24 cellular contexts compared by ENCODE assay signal in the genomic region with DNA sequence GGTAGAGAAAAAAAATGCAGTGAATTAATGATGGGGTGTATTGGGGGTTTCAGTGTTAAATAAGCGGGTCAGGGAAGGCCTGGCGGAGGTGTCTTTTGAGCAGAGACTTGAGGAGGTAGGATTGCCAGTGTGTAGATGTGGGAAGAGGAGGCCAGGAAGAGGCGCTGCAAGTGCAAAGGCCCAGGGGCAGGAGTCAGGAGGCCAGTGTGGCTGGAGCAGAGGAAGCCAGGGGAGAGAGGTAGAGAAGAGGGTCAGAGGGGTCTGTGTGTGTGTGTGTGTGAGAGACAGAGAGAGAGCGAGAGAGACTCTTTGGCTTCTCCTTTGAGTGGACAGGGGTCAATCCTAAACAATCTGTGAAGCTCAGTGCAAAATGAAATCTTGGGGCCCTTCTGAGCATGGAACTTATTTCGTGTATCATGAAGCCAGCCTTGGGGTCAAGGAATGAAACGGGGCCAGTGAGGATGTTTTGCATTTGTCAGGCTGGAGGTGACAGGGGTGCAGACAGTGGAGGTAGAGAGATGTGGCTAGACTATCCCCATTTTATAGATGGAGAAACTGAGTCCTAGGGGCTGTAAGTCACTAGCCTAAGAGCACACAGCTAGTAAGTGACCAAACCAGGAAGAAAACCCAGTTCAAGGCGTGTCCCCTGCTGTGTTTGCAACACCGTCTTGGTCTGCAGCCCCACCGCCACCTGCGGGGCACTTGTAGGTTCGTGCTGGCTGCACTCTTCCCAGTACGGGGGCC. TPM values are rescaled to one million over a fixed set of nuclear protein-coding genes. Genes with fewer than 3 reads are reported as not detected.
A peak's percentile ranks its signal among the peaks of the same experiment; 100 is the strongest.
DNase-seq lines count a peak whose midpoint lies in the region; ATAC-seq and TF ChIP-seq lines count a peak whose summit lies in the region.
"Had no signal": no experiment of that assay in that cellular context is flagged by ENCODE, and none has a peak within 500 bp of the region (broad histone marks: within the 10 kb centered on the region; RNA-seq: fewer than 3 reads in every experiment).

No MANE protein-coding gene starts in this region.

- H3K4ac ChIP-seq in mesendoderm (ENCODE audit: low read depth, low read length), result no peak overlapping the region

- no peaks in the 10 kb centered on the region for H3K79me2 ChIP-seq in mesendoderm (ENCODE audit: control insufficient read depth, insufficient read depth, low read length)

- H3K18ac ChIP-seq in mesendoderm (ENCODE audit: low read length), result no peak overlapping the region

- H3K9me3 Mint-ChIP-seq in activated naive CD8-positive, alpha-beta T cell treated with anti-CD3 and anti-CD28 coated beads, Interleukin-2, amount 10 ng/mL, durations not matched to agents 7 days and 5 days, result no peaks in the 10 kb centered on the region
- no peaks in the 10 kb centered on the region for H3K9me3 Mint-ChIP-seq in activated naive CD8-positive, alpha-beta T cell treated with anti-CD3 and anti-CD28 coated beads, Interleukin-2, amount 50 U/mL, for 24 hours
- no peaks in the 10 kb centered on the region for H3K9me3 Mint-ChIP-seq in activated T-helper 1 cell treated with anti-CD3 and anti-CD28 coated beads, Interleukin-12 subunit alpha, Interleukin-12 subunit beta, Interleukin-2, Interleukin-4 antibody, amounts not matched to agents 30 ng/mL and 10 ng/mL and 1 ng/mL, durations not matched to agents 14 hours and 24 hours and 36 hours
- H3K9me3 Mint-ChIP-seq: CD8-positive, alpha-beta T cell; IgD-negative memory B cell had no signal

- H3K36me3 Mint-ChIP-seq in activated naive CD8-positive, alpha-beta T cell treated with anti-CD3 and anti-CD28 coated beads, Interleukin-2, amount 10 ng/mL, durations not matched to agents 7 days and 5 days, result no peaks in the 10 kb centered on the region
- no peaks in the 10 kb centered on the region for H3K36me3 Mint-ChIP-seq in activated naive CD8-positive, alpha-beta T cell treated with anti-CD3 and anti-CD28 coated beads, Interleukin-2, amount 50 U/mL, for 24 hours (ENCODE audit: low read depth)
- H3K36me3 Mint-ChIP-seq in activated T-helper 1 cell treated with anti-CD3 and anti-CD28 coated beads, Interleukin-12 subunit alpha, Interleukin-12 subunit beta, Interleukin-2, Interleukin-4 antibody, amounts not matched to agents 30 ng/mL and 10 ng/mL and 1 ng/mL, durations not matched to agents 14 hours and 24 hours and 36 hours (ENCODE audit: low read depth), result no peaks in the 10 kb centered on the region
- H3K36me3 Mint-ChIP-seq: CD8-positive, alpha-beta T cell; IgD-negative memory B cell had no signal

- no peak overlapping the region for H3K4me3 Mint-ChIP-seq in activated naive CD8-positive, alpha-beta T cell treated with anti-CD3 and anti-CD28 coated beads, Interleukin-2, amount 10 ng/mL, durations not matched to agents 7 days and 5 days
- H3K4me3 Mint-ChIP-seq in activated naive CD8-positive, alpha-beta T cell treated with anti-CD3 and anti-CD28 coated beads, Interleukin-2, amount 50 U/mL, for 24 hours, result no peak overlapping the region
- no peak overlapping the region for H3K4me3 Mint-ChIP-seq in activated T-helper 1 cell treated with anti-CD3 and anti-CD28 coated beads, Interleukin-12 subunit alpha, Interleukin-12 subunit beta, Interleukin-2, Interleukin-4 antibody, amounts not matched to agents 30 ng/mL and 10 ng/mL and 1 ng/mL, durations not matched to agents 14 hours and 24 hours and 36 hours
- H3K4me3 Mint-ChIP-seq: CD8-positive, alpha-beta T cell had no signal

- peak overlapping the region; percentile 8 for H3K27ac Mint-ChIP-seq in activated naive CD8-positive, alpha-beta T cell treated with anti-CD3 and anti-CD28 coated beads, Interleukin-2, amount 10 ng/mL, durations not matched to agents 7 days and 5 days
- H3K27ac Mint-ChIP-seq in activated naive CD8-positive, alpha-beta T cell treated with anti-CD3 and anti-CD28 coated beads, Interleukin-2, amount 50 U/mL, for 24 hours, result no peak overlapping the region
- H3K27ac Mint-ChIP-seq in activated T-helper 1 cell treated with anti-CD3 and anti-CD28 coated beads, Interleukin-12 subunit alpha, Interleukin-12 subunit beta, Interleukin-2, Interleukin-4 antibody, amounts not matched to agents 30 ng/mL and 10 ng/mL and 1 ng/mL, durations not matched to agents 14 hours and 24 hours and 36 hours, result no peak overlapping the region
- H3K27ac Mint-ChIP-seq: CD8-positive, alpha-beta T cell had no signal

- no peak overlapping the region for H2BK5ac ChIP-seq in mesendoderm (ENCODE audit: low read length)

- no peak for TF ChIP-seq POLR2A in thyroid gland (IDR thresholded peaks at IDR 0.05)

- H3K27me3 ChIP-seq in WERI-Rb-1 (ENCODE audit: insufficient read depth, low read depth, severe bottlenecking) (no peaks in the 10 kb centered on the region), thyroid gland (no peaks in the 10 kb centered on the region), mesendoderm (ENCODE audit: insufficient read depth, low read length, poor library complexity) (no peaks in the 10 kb centered on the region)

- ATAC-seq in activated naive CD8-positive, alpha-beta T cell treated with anti-CD3 and anti-CD28 coated beads, Interleukin-2, amount 10 ng/mL, durations not matched to agents 7 days and 5 days (ENCODE audit: low read depth), result no peak
- no peak for ATAC-seq in activated naive CD8-positive, alpha-beta T cell treated with anti-CD3 and anti-CD28 coated beads, Interleukin-2, amount 50 U/mL, for 24 hours
- ATAC-seq in left colon, result peak; percentile 36
- no peak for ATAC-seq in HG03095 (IDR thresholded peaks at IDR 0.05; ENCODE audit: unreplicated experiment)
- ATAC-seq: CD8-positive, alpha-beta T cell had no signal

- H3K4me1 ChIP-seq in thyroid gland, result peaks cover 64 to 80% of the 10 kb centered on the region in 2 donors
- no peaks in the 10 kb centered on the region for H3K4me1 ChIP-seq in mesendoderm (ENCODE audit: control insufficient read depth, low read depth, low read length)
- H3K4me1 ChIP-seq: HAP-1 had no signal

- H3K9ac ChIP-seq in mesendoderm (ENCODE audit: low read length), result no peak overlapping the region
- H3K9ac ChIP-seq: SK-N-SH had no signal

- H4K5ac ChIP-seq in mesendoderm (ENCODE audit: low read length), result no peak overlapping the region

- H3K27me3 Mint-ChIP-seq in activated naive CD8-positive, alpha-beta T cell treated with anti-CD3 and anti-CD28 coated beads, Interleukin-2, amount 10 ng/mL, durations not matched to agents 7 days and 5 days, result peaks cover 6% of the 10 kb centered on the region
- peaks cover 3% of the 10 kb centered on the region for H3K27me3 Mint-ChIP-seq in activated naive CD8-positive, alpha-beta T cell treated with anti-CD3 and anti-CD28 coated beads, Interleukin-2, amount 50 U/mL, for 24 hours
- H3K27me3 Mint-ChIP-seq in activated T-helper 1 cell treated with anti-CD3 and anti-CD28 coated beads, Interleukin-12 subunit alpha, Interleukin-12 subunit beta, Interleukin-2, Interleukin-4 antibody, amounts not matched to agents 30 ng/mL and 10 ng/mL and 1 ng/mL, durations not matched to agents 14 hours and 24 hours and 36 hours (ENCODE audit: insufficient read depth), result peaks cover 1% of the 10 kb centered on the region

- TF ChIP-seq CTCF in WERI-Rb-1 (IDR thresholded peaks at IDR 0.05; ENCODE audit: low read depth, low read length), result no peak
- TF ChIP-seq CTCF in thyroid gland (IDR thresholded peaks at IDR 0.05), result no peak

- H3K79me1 ChIP-seq in mesendoderm (ENCODE audit: low read length), result no peaks in the 10 kb centered on the region

- no peak overlapping the region for H3K4me2 ChIP-seq in mesendoderm (ENCODE audit: low read length)
- H3K4me2 ChIP-seq: SK-N-SH had no signal

- intact Hi-C loops in left colon (cut with DNase I, micrococcal nuclease), result no loop called here
- intact Hi-C loops in thyroid gland (cut with DNase I), result no loop called here
- intact Hi-C loops in activated T-helper 1 cell treated with anti-CD3 and anti-CD28 coated beads, Interleukin-12 subunit alpha, Interleukin-12 subunit beta, Interleukin-2, Interleukin-4 antibody, amounts not matched to agents 30 ng/mL and 10 ng/mL and 1 ng/mL, durations not matched to agents 14 hours and 24 hours and 36 hours (cut with micrococcal nuclease), result no loop called here

- H3K9me3 ChIP-seq in WERI-Rb-1 (ENCODE audit: severe bottlenecking) (no peaks in the 10 kb centered on the region), thyroid gland (no peaks in the 10 kb centered on the region)
- H3K9me3 ChIP-seq: HAP-1, SK-N-SH had no signal

- no peaks in the 10 kb centered on the region for H3K4me1 Mint-ChIP-seq in activated naive CD8-positive, alpha-beta T cell treated with anti-CD3 and anti-CD28 coated beads, Interleukin-2, amount 10 ng/mL, durations not matched to agents 7 days and 5 days
- H3K4me1 Mint-ChIP-seq in activated naive CD8-positive, alpha-beta T cell treated with anti-CD3 and anti-CD28 coated beads, Interleukin-2, amount 50 U/mL, for 24 hours, result peaks cover 1% of the 10 kb centered on the region
- no peaks in the 10 kb centered on the region for H3K4me1 Mint-ChIP-seq in activated T-helper 1 cell treated with anti-CD3 and anti-CD28 coated beads, Interleukin-12 subunit alpha, Interleukin-12 subunit beta, Interleukin-2, Interleukin-4 antibody, amounts not matched to agents 30 ng/mL and 10 ng/mL and 1 ng/mL, durations not matched to agents 14 hours and 24 hours and 36 hours (ENCODE audit: low read depth)

- H3K56ac ChIP-seq in mesendoderm (ENCODE audit: low read length), result no peak overlapping the region

- no peak for DNase-seq in activated naive CD8-positive, alpha-beta T cell treated with anti-CD3 and anti-CD28 coated beads, Interleukin-2, amount 10 ng/mL, durations not matched to agents 7 days and 5 days
- no peak for DNase-seq in activated naive CD8-positive, alpha-beta T cell treated with anti-CD3 and anti-CD28 coated beads, Interleukin-2, amount 50 U/mL, for 24 hours
- DNase-seq in WERI-Rb-1, result no peak
- DNase-seq in left colon, result no peak
- peak in 1 of 2 donors; percentile 36 for DNase-seq in thyroid gland
- no peak for DNase-seq in mesendoderm
- no peak for DNase-seq in activated T-helper 1 cell treated with anti-CD3 and anti-CD28 coated beads, Interleukin-12 subunit alpha, Interleukin-12 subunit beta, Interleukin-2, Interleukin-4 antibody, amounts not matched to agents 30 ng/mL and 10 ng/mL and 1 ng/mL, durations not matched to agents 14 hours and 24 hours and 36 hours (ENCODE audit: low spot score)
- DNase-seq: 8988T; AML-193; C1 segment of cervical spinal cord; CD8-positive, alpha-beta T cell; DND-41; MM.1S; NCI-H1092; NCI-H2227 treated with DMSO at 0.1 percent for 48 hours; NCI-H748 treated with DMSO at 0.1 percent for 48 hours; SIG-M5; SK-N-SH had no signal

- no peak overlapping the region for H2AK5ac ChIP-seq in mesendoderm (ENCODE audit: low read length)

- H2BK120ac ChIP-seq in mesendoderm (ENCODE audit: low read depth, low read length), result no peak overlapping the region

- no peaks in the 10 kb centered on the region for H3K36me3 ChIP-seq in WERI-Rb-1
- no peaks in the 10 kb centered on the region for H3K36me3 ChIP-seq in thyroid gland
- H3K36me3 ChIP-seq in mesendoderm (ENCODE audit: control insufficient read depth, insufficient read depth, low read length), result no peaks in the 10 kb centered on the region
- H3K36me3 ChIP-seq: HAP-1 had no signal

- 81% methylated on average over 12 of the region's 12 CpGs for WGBS in thyroid gland, 2 donors
- WGBS in mesendoderm (ENCODE audit: extremely low coverage, insufficient coverage, low lambda C conversion rate), result no CpG with 5 or more reads among the region's 12 CpGs

- no peak overlapping the region for H4K8ac ChIP-seq in mesendoderm (ENCODE audit: low read depth, low read length)

- no peak overlapping the region for H3K23ac ChIP-seq in mesendoderm (ENCODE audit: low read length)

- H3K27ac ChIP-seq in WERI-Rb-1 (peak overlapping the region; percentile 86), thyroid gland (peak overlapping the region; percentile 61 to 81 (median 65)), mesendoderm (ENCODE audit: low read depth, low read length) (no peak overlapping the region)

- no peak overlapping the region for H3K4me3 ChIP-seq in WERI-Rb-1 (ENCODE audit: low read depth, low read length)
- H3K4me3 ChIP-seq in thyroid gland (replicated peaks in 1 of 3), result no peak overlapping the region
- H3K4me3 ChIP-seq in mesendoderm (ENCODE audit: low read length), result no peak overlapping the region
- H3K4me3 ChIP-seq: HAP-1 had no signal

- no peak overlapping the region for H2BK15ac ChIP-seq in mesendoderm (replicated peaks; ENCODE audit: low read depth)

- POLR2A ChIA-PET in activated naive CD8-positive, alpha-beta T cell treated with anti-CD3 and anti-CD28 coated beads, Interleukin-2, amount 10 ng/mL, durations not matched to agents 7 days and 5 days (lab: Charles Lee), result no interaction called here

RNA-seq across cellular contexts. Expression of a gene that starts 9.7 kb away (rescaled TPM):
- total RNA-seq in activated naive CD8-positive, alpha-beta T cell treated with anti-CD3 and anti-CD28 coated beads, Interleukin-2, amount 10 ng/mL, durations not matched to agents 7 days and 5 days, result not detected
- total RNA-seq in left colon, result 1 to 10 TPM in 1 of 2 donors, under 1 TPM in 1; 0.45 to 2.4 TPM
- total RNA-seq in thyroid gland, result 10 to 100 TPM in 3 of 4 donors, 1 to 10 TPM in 1; 7.9 to 20.5 (median 17.1) TPM
- polyA plus RNA-seq in mesendoderm (2013, experiment 1 of 2), result 0.01 TPM
- 0.04 TPM for polyA plus RNA-seq in mesendoderm (2013, experiment 2 of 2)
- total RNA-seq in activated T-helper 1 cell treated with anti-CD3 and anti-CD28 coated beads, Interleukin-12 subunit alpha, Interleukin-12 subunit beta, Interleukin-2, Interleukin-4 antibody, amounts not matched to agents 30 ng/mL and 10 ng/mL and 1 ng/mL, durations not matched to agents 14 hours and 24 hours and 36 hours, result not detected in 2 replicates
- total RNA-seq: CD8-positive, alpha-beta T cell; HT1080 had no signal
- polyA plus RNA-seq: IgD-negative memory B cell had no signal

RNA-seq across cellular contexts. Expression of a gene that starts 32.5 kb away (rescaled TPM):
- 10 to 100 TPM; 83.9 to 84.7 TPM for total RNA-seq in activated naive CD8-positive, alpha-beta T cell treated with anti-CD3 and anti-CD28 coated beads, Interleukin-2, amount 10 ng/mL, durations not matched to agents 7 days and 5 days
- 10 to 100 TPM; 62.6 to 66.7 TPM for total RNA-seq in left colon
- 10 to 100 TPM; 50.0 to 76.6 (median 64.6) TPM for total RNA-seq in thyroid gland
- 23.7 TPM for polyA plus RNA-seq in mesendoderm (2013, experiment 1 of 2)
- polyA plus RNA-seq in mesendoderm (2013, experiment 2 of 2), result 22.2 TPM
- 63.6 and 64.4 TPM in 2 replicates for total RNA-seq in activated T-helper 1 cell treated with anti-CD3 and anti-CD28 coated beads, Interleukin-12 subunit alpha, Interleukin-12 subunit beta, Interleukin-2, Interleukin-4 antibody, amounts not matched to agents 30 ng/mL and 10 ng/mL and 1 ng/mL, durations not matched to agents 14 hours and 24 hours and 36 hours

RNA-seq across cellular contexts. Expression of a gene that starts 44.9 kb away (rescaled TPM):
- 10 to 100 TPM; 60.9 to 64.0 TPM for total RNA-seq in activated naive CD8-positive, alpha-beta T cell treated with anti-CD3 and anti-CD28 coated beads, Interleukin-2, amount 10 ng/mL, durations not matched to agents 7 days and 5 days
- total RNA-seq in left colon (10 to 100 TPM; 40.5 to 52.6 TPM), thyroid gland (10 to 100 TPM; 21.1 to 74.7 (median 32.7) TPM)
- 90.1 TPM for polyA plus RNA-seq in mesendoderm (2013, experiment 1 of 2)
- polyA plus RNA-seq in mesendoderm (2013, experiment 2 of 2), result 91.4 TPM
- 123 and 139 TPM in 2 replicates for total RNA-seq in activated T-helper 1 cell treated with anti-CD3 and anti-CD28 coated beads, Interleukin-12 subunit alpha, Interleukin-12 subunit beta, Interleukin-2, Interleukin-4 antibody, amounts not matched to agents 30 ng/mL and 10 ng/mL and 1 ng/mL, durations not matched to agents 14 hours and 24 hours and 36 hours

RNA-seq across cellular contexts. Expression of a gene that starts 47.4 kb away (rescaled TPM):
- not detected for total RNA-seq in activated naive CD8-positive, alpha-beta T cell treated with anti-CD3 and anti-CD28 coated beads, Interleukin-2, amount 10 ng/mL, durations not matched to agents 7 days and 5 days
- total RNA-seq in left colon, result not detected
- total RNA-seq in thyroid gland, result not detected
- not detected for polyA plus RNA-seq in mesendoderm (2013, experiment 1 of 2)
- polyA plus RNA-seq in mesendoderm (2013, experiment 2 of 2), result not detected
- not detected in 2 replicates for total RNA-seq in activated T-helper 1 cell treated with anti-CD3 and anti-CD28 coated beads, Interleukin-12 subunit alpha, Interleukin-12 subunit beta, Interleukin-2, Interleukin-4 antibody, amounts not matched to agents 30 ng/mL and 10 ng/mL and 1 ng/mL, durations not matched to agents 14 hours and 24 hours and 36 hours
- total RNA-seq: CD8-positive, alpha-beta T cell; HT1080; LHCN-M2 had no signal
- polyA plus RNA-seq: AG04450, IgD-negative memory B cell, SK-N-SH had no signal
